Comparison of ENCODE assay signal across 25 cellular contexts in the genomic region with DNA sequence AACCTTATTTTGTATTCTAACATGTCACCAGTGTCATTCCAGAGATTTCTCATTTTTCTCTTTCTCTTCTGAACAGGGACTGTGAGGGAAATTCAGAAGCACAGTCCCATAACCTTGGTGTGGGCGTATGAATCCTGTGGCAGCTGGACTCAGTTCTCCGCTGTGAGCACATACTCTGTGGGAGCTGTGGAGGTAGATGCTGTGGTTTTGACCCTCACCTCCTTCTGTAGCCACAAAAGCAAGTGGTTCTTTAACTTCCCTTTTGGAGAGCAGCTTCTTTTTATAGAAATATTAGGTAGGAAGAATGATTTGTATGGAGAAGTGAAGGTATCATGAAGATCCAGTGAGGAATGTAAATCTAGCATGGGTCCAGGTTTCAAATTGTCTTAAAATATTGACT. TPM values are rescaled to one million over a fixed set of nuclear protein-coding genes. Genes with fewer than 3 reads are reported as not detected.
"Had no signal": no experiment of that assay in that cellular context is flagged by ENCODE, and none has a peak within 500 bp of the region (broad histone marks: within the 10 kb centered on the region; RNA-seq: fewer than 3 reads in every experiment).

No MANE protein-coding gene starts in this region.

- H3K27me3 ChIP-seq: esophagus squamous epithelium, gastrocnemius medialis, sigmoid colon, testis had no signal

- H3K27me3 Mint-ChIP-seq: progenitor cell of endocrine pancreas had no signal

- DNase-seq: activated CD4-positive, alpha-beta T cell treated with anti-CD3 and anti-CD28 coated beads for 1 hour; activated CD4-positive, alpha-beta T cell treated with anti-CD3 and anti-CD28 coated beads, Interleukin-2, amount 50 U/mL, for 1 hour; activated CD8-positive, alpha-beta T cell treated with anti-CD3 and anti-CD28 coated beads, Interleukin-2, amount 10 ng/mL, durations not matched to agents 7 days and 5 days; activated naive CD4-positive, alpha-beta T cell treated with Interleukin-2 at 50 U/mL for 16 hours; activated naive CD8-positive, alpha-beta T cell treated with anti-CD3 and anti-CD28 coated beads for 36 hours; cerebellar nuclear complex; cortex of kidney; endodermal cell; esophagus squamous epithelium; gastrocnemius medialis; head of caudate nucleus; left ventricle myocardium superior; midbrain; retina; sigmoid colon; stimulated activated CD4-positive, alpha-beta T cell treated with anti-CD3 and anti-CD28 coated beads, Interleukin-4, amount 100 ng/mL, for 1 hour; stimulated activated naive CD4-positive, alpha-beta T cell; testis; trophoblast cell had no signal

- H3K9me3 Mint-ChIP-seq: activated naive CD8-positive, alpha-beta T cell treated with anti-CD3 and anti-CD28 coated beads for 36 hours; activated T-helper 17 cell treated with anti-CD3 and anti-CD28 coated beads, Interleukin-2, amount 50 U/mL, for 72 hours had no signal

- H3K27ac ChIP-seq: esophagus squamous epithelium, gastrocnemius medialis, sigmoid colon, testis had no signal

- H3K4me1 Mint-ChIP-seq: activated naive CD8-positive, alpha-beta T cell treated with anti-CD3 and anti-CD28 coated beads for 36 hours had no signal

- H3K36me3 Mint-ChIP-seq: activated naive CD8-positive, alpha-beta T cell treated with anti-CD3 and anti-CD28 coated beads for 36 hours; natural killer cell treated with Interleukin-12 subunit alpha and Interleukin-12 subunit beta and Interleukin-15 and Interleukin-18, amount 100 ng/mL, for 72 hours had no signal

- H3K4me1 ChIP-seq: esophagus squamous epithelium, gastrocnemius medialis, sigmoid colon, testis had no signal

- H3K9me3 ChIP-seq: esophagus squamous epithelium, gastrocnemius medialis, sigmoid colon, testis had no signal

- H3K4me3 ChIP-seq: esophagus squamous epithelium, gastrocnemius medialis, sigmoid colon, testis had no signal

- H3K4me3 Mint-ChIP-seq: activated CD8-positive, alpha-beta T cell treated with anti-CD3 and anti-CD28 coated beads, Interleukin-2, amount 10 ng/mL, durations not matched to agents 7 days and 5 days; activated naive CD8-positive, alpha-beta T cell treated with anti-CD3 and anti-CD28 coated beads for 36 hours; activated T-helper 17 cell treated with anti-CD3 and anti-CD28 coated beads, Interleukin-2, amount 50 U/mL, for 72 hours; endodermal cell; natural killer cell treated with Interleukin-12 subunit alpha and Interleukin-12 subunit beta and Interleukin-15 and Interleukin-18, amount 100 ng/mL, for 72 hours had no signal

- FAIRE-seq: islet of Langerhans had no signal

- ATAC-seq: activated CD8-positive, alpha-beta T cell treated with anti-CD3 and anti-CD28 coated beads, Interleukin-2, amount 10 ng/mL, durations not matched to agents 7 days and 5 days; activated T-helper 17 cell treated with anti-CD3 and anti-CD28 coated beads, Interleukin-2, amount 50 U/mL, for 72 hours; gastrocnemius medialis; left ventricle myocardium superior; natural killer cell treated with Interleukin-12 subunit alpha and Interleukin-12 subunit beta and Interleukin-15 and Interleukin-18, amount 100 ng/mL, for 72 hours had no signal

- H3K27ac Mint-ChIP-seq: activated CD8-positive, alpha-beta T cell treated with anti-CD3 and anti-CD28 coated beads, Interleukin-2, amount 10 ng/mL, durations not matched to agents 7 days and 5 days; activated naive CD8-positive, alpha-beta T cell treated with anti-CD3 and anti-CD28 coated beads for 36 hours; activated T-helper 17 cell treated with anti-CD3 and anti-CD28 coated beads, Interleukin-2, amount 50 U/mL, for 72 hours; endodermal cell; natural killer cell treated with Interleukin-12 subunit alpha and Interleukin-12 subunit beta and Interleukin-15 and Interleukin-18, amount 100 ng/mL, for 72 hours; progenitor cell of endocrine pancreas had no signal

- H3K36me3 ChIP-seq: esophagus squamous epithelium, gastrocnemius medialis, sigmoid colon had no signal

RNA-seq across cellular contexts. Expression of gene TMEM207, which starts 13.3 kb away (rescaled TPM):
- total RNA-seq: activated CD8-positive, alpha-beta T cell treated with anti-CD3 and anti-CD28 coated beads, Interleukin-2, amount 10 ng/mL, durations not matched to agents 7 days and 5 days; activated naive CD8-positive, alpha-beta T cell treated with anti-CD3 and anti-CD28 coated beads for 36 hours; activated T-helper 17 cell treated with anti-CD3 and anti-CD28 coated beads, Interleukin-2, amount 50 U/mL, for 72 hours; endodermal cell; esophagus squamous epithelium; gastrocnemius medialis; left ventricle myocardium superior; natural killer cell treated with Interleukin-12 subunit alpha and Interleukin-12 subunit beta and Interleukin-15 and Interleukin-18, amount 100 ng/mL, for 72 hours; osteocyte; progenitor cell of endocrine pancreas; sigmoid colon; T-helper 2 cell treated with Interferon-gamma antibody and Interleukin-4, amounts not matched to agents 100 ng/mL and 5 ng/mL, for 36 hours had no signal

RNA-seq across cellular contexts. Expression of gene CLDN16, which starts 48.4 kb away (rescaled TPM):
- total RNA-seq: activated CD8-positive, alpha-beta T cell treated with anti-CD3 and anti-CD28 coated beads, Interleukin-2, amount 10 ng/mL, durations not matched to agents 7 days and 5 days; activated naive CD8-positive, alpha-beta T cell treated with anti-CD3 and anti-CD28 coated beads for 36 hours; activated T-helper 17 cell treated with anti-CD3 and anti-CD28 coated beads, Interleukin-2, amount 50 U/mL, for 72 hours; gastrocnemius medialis; left ventricle myocardium superior; natural killer cell treated with Interleukin-12 subunit alpha and Interleukin-12 subunit beta and Interleukin-15 and Interleukin-18, amount 100 ng/mL, for 72 hours; osteocyte; sigmoid colon; T-helper 2 cell treated with Interferon-gamma antibody and Interleukin-4, amounts not matched to agents 100 ng/mL and 5 ng/mL, for 36 hours had no signal
